In genomic region chr3:10198761-10199688, GRCh38 we compare ENCODE assay signal across 1 cellular context.
TF ChIP-seq lines count a peak whose summit lies in the region.

No MANE protein-coding gene starts in this region.

TF ChIP-seq in HepG2, 621 proteins besides CTCF, POLR2A, EP300 and RAD21 (continued from another document):
- TF ChIP-seq BATF2 (CRISPR knock-in tag; IDR thresholded peaks at IDR 0.05): no peak
- TF ChIP-seq RXRA (CRISPR knock-in tag; IDR thresholded peaks at IDR 0.05): no peak
- TF ChIP-seq TCF7 (IDR thresholded peaks at IDR 0.05; ENCODE audit: low read depth): no peak
- TF ChIP-seq NR2F2 (IDR thresholded peaks at IDR 0.05; ENCODE audit: borderline replicate concordance, low read depth): no peak
- TF ChIP-seq ZNF263 (CRISPR knock-in tag; IDR thresholded peaks at IDR 0.05): no peak
- TF ChIP-seq RBM22 (optimal IDR thresholded peaks at IDR 0.05; ENCODE audit: low read length): peak; percentile 20
- no peak for TF ChIP-seq TAF1 (CRISPR knock-in tag; IDR thresholded peaks at IDR 0.05)
- TF ChIP-seq FOSL2 (CRISPR knock-in tag; IDR thresholded peaks at IDR 0.05): peak; percentile 29; the same call in 1 of the 2 replicates
- TF ChIP-seq FOXO4 (CRISPR knock-in tag; conservative IDR thresholded peaks at IDR 0.05): 0 out of 2 replicates have a peak, but pooled peaks have one; percentile 17
- TF ChIP-seq EEA1 (CRISPR knock-in tag; IDR thresholded peaks at IDR 0.05; ENCODE audit: borderline replicate concordance): no peak
- no peak for TF ChIP-seq HIC2 (CRISPR knock-in tag; IDR thresholded peaks at IDR 0.05; ENCODE audit: low read depth)
- TF ChIP-seq ZNF687 (CRISPR knock-in tag; IDR thresholded peaks at IDR 0.05): peak; percentile 19; the same call in 1 of the 2 replicates
- no peak for TF ChIP-seq DMTF1 (CRISPR knock-in tag; IDR thresholded peaks at IDR 0.05)
- TF ChIP-seq ZBTB38 (CRISPR knock-in tag; IDR thresholded peaks at IDR 0.05): 0 out of 2 replicates have a peak, but pooled peaks have one; percentile 32
- TF ChIP-seq ZNF766 (CRISPR knock-in tag; IDR thresholded peaks at IDR 0.05; ENCODE audit: borderline replicate concordance): no peak
- TF ChIP-seq ZBTB21 (CRISPR knock-in tag; IDR thresholded peaks at IDR 0.05): peak; percentile 66
- TF ChIP-seq ZNF496 (CRISPR knock-in tag; IDR thresholded peaks at IDR 0.05; ENCODE audit: insufficient replicate concordance): no peak
